In the genomic region with DNA sequence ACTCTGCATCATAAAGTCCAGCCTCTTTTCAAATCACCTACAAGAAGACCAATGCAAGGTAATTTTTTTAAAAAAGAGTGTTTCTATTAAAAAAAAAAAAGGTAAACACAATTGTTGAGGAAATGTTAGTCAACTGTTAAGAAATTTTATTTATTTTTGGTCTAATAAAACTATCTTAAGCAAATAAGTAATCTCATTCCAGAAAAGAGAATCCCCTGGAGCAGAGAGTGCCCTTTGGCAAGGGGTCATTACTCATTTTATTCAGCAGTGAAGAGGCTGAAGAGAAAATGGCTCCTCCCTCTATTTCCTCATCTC, we compare ENCODE assay signal across 9 cellular contexts.
A peak's percentile ranks its signal among the peaks of the same experiment; 100 is the strongest.
DNase-seq lines count a peak whose midpoint lies in the region; ATAC-seq and TF ChIP-seq lines count a peak whose summit lies in the region.
"Had no signal": no experiment of that assay in that cellular context is flagged by ENCODE, and none has a peak within 500 bp of the region (broad histone marks: within the 10 kb centered on the region; RNA-seq: fewer than 3 reads in every experiment).

No MANE protein-coding gene starts in this region.

- POLR2A ChIA-PET in CD8-positive, alpha-beta T cell (lab: Charles Lee) = interaction anchor here (0.7 to 3.0 kb wide), 12 partner anchors 12 to 273 kb away, joined by 3 to 16 read pairs (median 4); a partner anchor contains a TSS
- POLR2A ChIA-PET in activated CD8-positive, alpha-beta T cell treated with anti-CD3 and anti-CD28 coated beads, Interleukin-2, amount 10 ng/mL, durations not matched to agents 7 days and 5 days (lab: Charles Lee) = interaction anchor here (1.0 to 3.6 kb wide), 6 partner anchors 13 to 160 kb away, joined by 3 to 51 read pairs (median 5); a partner anchor contains a TSS

- ATAC-seq in CD8-positive, alpha-beta T cell = no peak
- ATAC-seq in activated CD8-positive, alpha-beta T cell treated with anti-CD3 and anti-CD28 coated beads, Interleukin-2, amount 10 ng/mL, durations not matched to agents 7 days and 5 days = no peak
- no peak for ATAC-seq in GM18505 (IDR thresholded peaks at IDR 0.05; ENCODE audit: unreplicated experiment)

- no peaks in the 10 kb centered on the region for H3K36me3 ChIP-seq in CD8-positive, alpha-beta T cell (ENCODE audit: insufficient read depth, low read length)
- H3K36me3 ChIP-seq in KOPT-K1 (ENCODE audit: insufficient read depth, low read length) (peaks cover 42% of the 10 kb centered on the region), mesendoderm (ENCODE audit: control insufficient read depth, insufficient read depth, low read length) (no peaks in the 10 kb centered on the region)
- H3K36me3 ChIP-seq: sigmoid colon had no signal

- H3K79me2 ChIP-seq in mesendoderm (ENCODE audit: control insufficient read depth, insufficient read depth, low read length) = no peaks in the 10 kb centered on the region

- H3K4me1 ChIP-seq in CD8-positive, alpha-beta T cell (ENCODE audit: insufficient read depth, low read length) = peaks cover 34% of the 10 kb centered on the region
- H3K4me1 ChIP-seq in mesendoderm (ENCODE audit: control insufficient read depth, low read depth, low read length) = no peaks in the 10 kb centered on the region

- TF ChIP-seq CTCF in CD8-positive, alpha-beta T cell (IDR thresholded peaks at IDR 0.05) = no peak

- peak overlapping the region; percentile 52 for H3K27ac ChIP-seq in CD8-positive, alpha-beta T cell (ENCODE audit: low read depth, low read length)
- H3K27ac ChIP-seq in KOPT-K1 (ENCODE audit: low read depth, low read length, poor library complexity, severe bottlenecking) (peak overlapping the region; percentile 32), mesendoderm (ENCODE audit: low read depth, low read length) (no peak overlapping the region), substantia nigra (ENCODE audit: low read depth, low read length, poor library complexity, severe bottlenecking) (no peak overlapping the region)

- no peaks in the 10 kb centered on the region for H3K9me3 ChIP-seq in CD8-positive, alpha-beta T cell (ENCODE audit: low read length)
- no peaks in the 10 kb centered on the region for H3K9me3 ChIP-seq in KOPT-K1 (ENCODE audit: insufficient read depth, low read length, poor library complexity, severe bottlenecking)
- H3K9me3 ChIP-seq: sigmoid colon had no signal

- H4K8ac ChIP-seq in mesendoderm (ENCODE audit: low read depth, low read length) = no peak overlapping the region

- intact Hi-C loops in CD8-positive, alpha-beta T cell (cut with DNase I, micrococcal nuclease) = loop anchor here (1.0 to 5.0 kb wide), 11 partner anchors 8 to 1288 kb away; a partner anchor contains a TSS

- H3K18ac ChIP-seq in mesendoderm (ENCODE audit: low read length) = no peak overlapping the region

- TF ChIP-seq POLR2A in GM18505 (IDR thresholded peaks at IDR 0.05; ENCODE audit: borderline replicate concordance, extremely low read depth, insufficient read depth, insufficient read length) = no peak

- peak overlapping the region; percentile 94 for H3K27ac Mint-ChIP-seq in CD8-positive, alpha-beta T cell
- peak overlapping the region; percentile 98 for H3K27ac Mint-ChIP-seq in activated CD8-positive, alpha-beta T cell treated with anti-CD3 and anti-CD28 coated beads, Interleukin-2, amount 10 ng/mL, durations not matched to agents 7 days and 5 days

- no peaks in the 10 kb centered on the region for H3K27me3 ChIP-seq in CD8-positive, alpha-beta T cell (ENCODE audit: insufficient read depth, low read length)
- no peaks in the 10 kb centered on the region for H3K27me3 ChIP-seq in mesendoderm (ENCODE audit: insufficient read depth, low read length, poor library complexity)
- H3K27me3 ChIP-seq: sigmoid colon had no signal

- H4K5ac ChIP-seq in mesendoderm (ENCODE audit: low read length) = no peak overlapping the region

- no peak overlapping the region for H3K4ac ChIP-seq in mesendoderm (ENCODE audit: low read depth, low read length)

- H3K56ac ChIP-seq in mesendoderm (ENCODE audit: low read length) = no peak overlapping the region

- no peak overlapping the region for H3K9ac ChIP-seq in mesendoderm (ENCODE audit: low read length)

- no peak for DNase-seq in CD8-positive, alpha-beta T cell
- no peak for DNase-seq in activated CD8-positive, alpha-beta T cell treated with anti-CD3 and anti-CD28 coated beads, Interleukin-2, amount 10 ng/mL, durations not matched to agents 7 days and 5 days
- DNase-seq in mesendoderm (no peak), DMS 273 (lab: John Stamatoyannopoulos, UW; ENCODE audit: unreplicated experiment) (no peak), substantia nigra (lab: John Stamatoyannopoulos, UW) (no peak), COLO668 (lab: John Stamatoyannopoulos, UW; ENCODE audit: unreplicated experiment) (no peak)

- no peak overlapping the region for H3K4me2 ChIP-seq in mesendoderm (ENCODE audit: low read length)

- H2BK120ac ChIP-seq in mesendoderm (ENCODE audit: low read depth, low read length) = no peak overlapping the region

- H2AK5ac ChIP-seq in mesendoderm (ENCODE audit: low read length) = no peak overlapping the region

- H3K79me1 ChIP-seq in mesendoderm (ENCODE audit: low read length) = no peaks in the 10 kb centered on the region

- CTCF ChIA-PET in CD8-positive, alpha-beta T cell (lab: Charles Lee) = interaction anchor here (0.7 to 5.8 kb wide), 43 partner anchors 8 to 305 kb away, joined by 3 to 100 read pairs (median 4); a partner anchor contains a TSS
- CTCF ChIA-PET in activated CD8-positive, alpha-beta T cell treated with anti-CD3 and anti-CD28 coated beads, Interleukin-2, amount 10 ng/mL, durations not matched to agents 7 days and 5 days (lab: Charles Lee) = interaction anchor here (0.7 to 4.6 kb wide), 44 partner anchors 9 to 298 kb away, joined by 3 to 132 read pairs (median 6); a partner anchor contains a TSS

- H3K4me1 Mint-ChIP-seq in CD8-positive, alpha-beta T cell (ENCODE audit: low read depth) = peaks cover 36% of the 10 kb centered on the region
- H3K4me1 Mint-ChIP-seq in activated CD8-positive, alpha-beta T cell treated with anti-CD3 and anti-CD28 coated beads, Interleukin-2, amount 10 ng/mL, durations not matched to agents 7 days and 5 days (ENCODE audit: low read depth) = peaks cover 48% of the 10 kb centered on the region

- no peaks in the 10 kb centered on the region for H3K27me3 Mint-ChIP-seq in CD8-positive, alpha-beta T cell (ENCODE audit: low read depth)
- no peaks in the 10 kb centered on the region for H3K27me3 Mint-ChIP-seq in activated CD8-positive, alpha-beta T cell treated with anti-CD3 and anti-CD28 coated beads, Interleukin-2, amount 10 ng/mL, durations not matched to agents 7 days and 5 days (ENCODE audit: low read depth)

- H3K4me3 ChIP-seq in CD8-positive, alpha-beta T cell (ENCODE audit: low read depth, low read length) = no peak overlapping the region
- no peak overlapping the region for H3K4me3 ChIP-seq in mesendoderm (ENCODE audit: low read length)
- H3K4me3 ChIP-seq: sigmoid colon had no signal

- no peaks in the 10 kb centered on the region for H3K9me3 Mint-ChIP-seq in CD8-positive, alpha-beta T cell
- H3K9me3 Mint-ChIP-seq in activated CD8-positive, alpha-beta T cell treated with anti-CD3 and anti-CD28 coated beads, Interleukin-2, amount 10 ng/mL, durations not matched to agents 7 days and 5 days (ENCODE audit: insufficient read depth) = no peaks in the 10 kb centered on the region

- peak overlapping the region; percentile 93 for H2BK15ac ChIP-seq in mesendoderm (replicated peaks; ENCODE audit: low read depth)

- H2BK5ac ChIP-seq in mesendoderm (ENCODE audit: low read length) = no peak overlapping the region

- H3K4me3 Mint-ChIP-seq in CD8-positive, alpha-beta T cell = peak overlapping the region; percentile 74
- peak overlapping the region; percentile 60 for H3K4me3 Mint-ChIP-seq in activated CD8-positive, alpha-beta T cell treated with anti-CD3 and anti-CD28 coated beads, Interleukin-2, amount 10 ng/mL, durations not matched to agents 7 days and 5 days

- H3K36me3 Mint-ChIP-seq in CD8-positive, alpha-beta T cell = peaks cover 16% of the 10 kb centered on the region
- peaks cover 73% of the 10 kb centered on the region for H3K36me3 Mint-ChIP-seq in activated CD8-positive, alpha-beta T cell treated with anti-CD3 and anti-CD28 coated beads, Interleukin-2, amount 10 ng/mL, durations not matched to agents 7 days and 5 days (ENCODE audit: low read depth)

- no peak overlapping the region for H3K23ac ChIP-seq in mesendoderm (ENCODE audit: low read length)

Comparison
In these comparisons a context has a peak if more than half of its experiments do, and no peak if none do; other contexts are left out.
1. H3K27ac ChIP-seq: peak in CD8-positive, alpha-beta T cell (single experiment) and KOPT-K1 (single experiment); none in mesendoderm (single experiment) and substantia nigra (single experiment).